ENCODE assay signal across 22 cellular contexts in genomic region chr11:57073121-57073520, GRCh38.
DNase-seq lines count a peak whose midpoint lies in the region; ATAC-seq, FAIRE-seq and TF ChIP-seq lines count a peak whose summit lies in the region.
"Had no signal": no experiment of that assay in that cellular context is flagged by ENCODE, and none has a peak within 500 bp of the region (broad histone marks: within the 10 kb centered on the region; RNA-seq: fewer than 3 reads in every experiment).

No MANE protein-coding gene starts in this region.

- H3K36me3 ChIP-seq in endothelial cell of umbilical vein (ENCODE audit: control insufficient read depth in 2 of 2, extremely low read depth in 1 of 2, insufficient read depth in 2 of 2, low read length in 2 of 2) (no peaks in the 10 kb centered on the region), ascending aorta (no peaks in the 10 kb centered on the region)
- H3K36me3 ChIP-seq: BE2C, lower lobe of right lung, pancreas, uterus had no signal

- dilution Hi-C loops in endothelial cell of umbilical vein (cut with MboI; ENCODE audit: extremely low pct_ligation_motif_present, low sequenced_read_pairs), result no loop called here

- peak; percentile 9 for DNase-seq in AG20443 (ENCODE audit: low spot score)
- DNase-seq in RWPE1 (ENCODE audit: low spot score), result no peak
- DNase-seq in endothelial cell of umbilical vein (ENCODE audit: low read depth, low spot score), result no peak
- no peak for DNase-seq in osteocyte (ENCODE audit: extremely low spot score, unreplicated experiment)
- DNase-seq in ascending aorta (ENCODE audit: low spot score in 2 of 2), result no peak
- no peak for DNase-seq in activated effector memory CD4-positive, alpha-beta T cell treated with anti-CD3 and anti-CD28 coated beads, Interleukin-2, amount 50 U/mL, for 16 hours
- DNase-seq in kidney tubule cell (ENCODE audit: low spot score), result no peak
- DNase-seq: activated CD4-positive, alpha-beta T cell treated with anti-CD3 and anti-CD28 coated beads, Interleukin-2, amount 50 U/mL, for 1 hour; activated naive CD4-positive, alpha-beta T cell treated with anti-CD3 and anti-CD28 coated beads for 36 hours; activated T-cell treated with anti-CD3 and anti-CD28 coated beads for 4 hours; BE2C; erythroblast; GDM1; glutamatergic neuron; lower lobe of right lung; naive thymus-derived CD4-positive, alpha-beta T cell; NCI-H1436 treated with DMSO at 0.1 percent for 48 hours; pancreas; stimulated activated CD4-positive, alpha-beta T cell treated with anti-CD3 and anti-CD28 coated beads, Interleukin-2, amount 100 ng/mL, for 24 hours; uterus had no signal

- H3K27me3 ChIP-seq in endothelial cell of umbilical vein (ENCODE audit: control insufficient read depth in 2 of 2, insufficient read depth in 2 of 2, low read length in 2 of 2) (no peaks in the 10 kb centered on the region), ascending aorta (no peaks in the 10 kb centered on the region)
- H3K27me3 ChIP-seq: BE2C, pancreas, uterus had no signal

- no peaks in the 10 kb centered on the region for H4K20me1 ChIP-seq in endothelial cell of umbilical vein (replicated peaks; ENCODE audit: control insufficient read depth, extremely low read depth, insufficient read depth, low read length)

- H3K9me1 ChIP-seq in endothelial cell of umbilical vein (replicated peaks; ENCODE audit: control insufficient read depth, extremely low read depth, insufficient read depth, low read length), result no peaks in the 10 kb centered on the region

- intact Hi-C loops in endothelial cell of umbilical vein (cut with micrococcal nuclease), result no loop called here
- intact Hi-C loops in ascending aorta (cut with DNase I), result loop anchor here (10.0 kb wide), 1 partner anchor 1502 kb away; the partner anchor contains the start of genes LPXN and ZFP91

- peaks cover 14% of the 10 kb centered on the region for H3K4me1 ChIP-seq in endothelial cell of umbilical vein (ENCODE audit: control insufficient read depth, extremely low read depth, insufficient read depth, low read length)
- peaks cover 0 to 4% of the 10 kb centered on the region in 2 donors for H3K4me1 ChIP-seq in ascending aorta
- H3K4me1 ChIP-seq: BE2C, pancreas, uterus had no signal

- H3K79me2 ChIP-seq in endothelial cell of umbilical vein (ENCODE audit: control insufficient read depth, insufficient read depth, low read length), result no peaks in the 10 kb centered on the region

- ATAC-seq in HG03159 (IDR thresholded peaks at IDR 0.05; ENCODE audit: unreplicated experiment), result no peak
- ATAC-seq: naive thymus-derived CD4-positive, alpha-beta T cell; sciatic nerve had no signal

- no TSS peak for BruUV-seq in endothelial cell of umbilical vein (replicated peaks; lab: Mats Ljungman, UMichigan)

- H3K4me2 ChIP-seq in endothelial cell of umbilical vein (ENCODE audit: insufficient read depth, low read length), result no peak overlapping the region

- H3K27me3 Mint-ChIP-seq in osteocyte (ENCODE audit: unreplicated experiment), result no peaks in the 10 kb centered on the region

- H3K9me3 ChIP-seq in endothelial cell of umbilical vein (replicated peaks; ENCODE audit: control insufficient read depth, insufficient read depth, low read length) (no peaks in the 10 kb centered on the region), ascending aorta (no peaks in the 10 kb centered on the region)
- H3K9me3 ChIP-seq: BE2C, lower lobe of right lung, pancreas, uterus had no signal

- no peak for FAIRE-seq in endothelial cell of umbilical vein (lab: Jason Lieb, UNC)
- FAIRE-seq: pancreas had no signal

- H3K4me3 Mint-ChIP-seq in osteocyte (ENCODE audit: unreplicated experiment), result no peak overlapping the region
- H3K4me3 Mint-ChIP-seq: activated naive CD4-positive, alpha-beta T cell treated with anti-CD3 and anti-CD28 coated beads for 36 hours; naive thymus-derived CD4-positive, alpha-beta T cell had no signal

- no peak overlapping the region for H3K9ac ChIP-seq in endothelial cell of umbilical vein (replicated peaks; ENCODE audit: extremely low read depth, insufficient read depth, low read length)

- peaks cover 25% of the 10 kb centered on the region for H3K4me1 Mint-ChIP-seq in osteocyte (ENCODE audit: unreplicated experiment)
- H3K4me1 Mint-ChIP-seq: naive thymus-derived CD4-positive, alpha-beta T cell had no signal

- peaks cover 8% of the 10 kb centered on the region for H3K9me3 Mint-ChIP-seq in osteocyte (ENCODE audit: unreplicated experiment)
- H3K9me3 Mint-ChIP-seq: activated naive CD4-positive, alpha-beta T cell treated with anti-CD3 and anti-CD28 coated beads for 36 hours had no signal

- no peak for TF ChIP-seq CTCF in RWPE1 (conservative IDR thresholded peaks at IDR 0.05; ENCODE audit: low read depth)
- TF ChIP-seq CTCF in endothelial cell of umbilical vein (IDR thresholded peaks at IDR 0.05; ENCODE audit: extremely low read depth in 1 of 2, insufficient read depth in 1 of 2, low read depth in 1 of 2, low read length in 2 of 2), result no peak
- TF ChIP-seq CTCF in osteocyte (IDR thresholded peaks at IDR 0.05), result no peak
- TF ChIP-seq CTCF in ascending aorta (IDR thresholded peaks at IDR 0.05), result no peak

- no peak for TF ChIP-seq POLR2A in endothelial cell of umbilical vein (IDR thresholded peaks at IDR 0.05; ENCODE audit: low read depth, low read length)

- H3K36me3 Mint-ChIP-seq in osteocyte (ENCODE audit: unreplicated experiment), result no peaks in the 10 kb centered on the region
- H3K36me3 Mint-ChIP-seq: naive thymus-derived CD4-positive, alpha-beta T cell had no signal

- H3K4me3 ChIP-seq in endothelial cell of umbilical vein (replicated peaks in 1 of 3; ENCODE audit: insufficient read depth in 1 of 3, low read depth in 1 of 3, low read length in 3 of 3) (no peak overlapping the region), ascending aorta (no peak overlapping the region)
- H3K4me3 ChIP-seq: lower lobe of right lung, pancreas, uterus had no signal

- peak overlapping the region; percentile 64; the same call in 1 of the 2 replicates for H3K27ac ChIP-seq in RWPE1
- peak overlapping the region; percentile 69 for H3K27ac ChIP-seq in endothelial cell of umbilical vein (ENCODE audit: insufficient read depth, low read depth, low read length)
- peak overlapping the region in 1 of 2 donors; percentile 13 for H3K27ac ChIP-seq in ascending aorta

- POLR2A ChIA-PET in RWPE1 (lab: Yijun Ruan, JAX; ENCODE audit: low non-redundant PET) (no interaction called here), endothelial cell of umbilical vein (lab: Charles Lee) (no interaction called here)

- H3K27ac Mint-ChIP-seq in osteocyte (ENCODE audit: unreplicated experiment), result peak overlapping the region; percentile 66
- H3K27ac Mint-ChIP-seq: activated naive CD4-positive, alpha-beta T cell treated with anti-CD3 and anti-CD28 coated beads for 36 hours; naive thymus-derived CD4-positive, alpha-beta T cell had no signal

- peak overlapping the region; percentile 16 for H2AFZ ChIP-seq in endothelial cell of umbilical vein (ENCODE audit: low read depth, low read length)

- CTCF ChIA-PET in RWPE1 (lab: Yijun Ruan, JAX) (no interaction called here), endothelial cell of umbilical vein (lab: Charles Lee) (interaction anchor here (0.6 to 1.3 kb wide), 3 partner anchors 10 to 176 kb away, joined by 3 to 8 read pairs (median 3); no protein-coding TSS in a partner anchor)

TF ChIP-seq in endothelial cell of umbilical vein, 7 proteins besides CTCF, POLR2A, EP300 and RAD21:
- TF ChIP-seq MYC (IDR thresholded peaks at IDR 0.05; ENCODE audit: low read depth, low read length) (no peak), JUN (IDR thresholded peaks at IDR 0.05; ENCODE audit: borderline replicate concordance, insufficient read depth, insufficient read length, low read depth) (no peak)
- TF ChIP-seq, protein P1, sequence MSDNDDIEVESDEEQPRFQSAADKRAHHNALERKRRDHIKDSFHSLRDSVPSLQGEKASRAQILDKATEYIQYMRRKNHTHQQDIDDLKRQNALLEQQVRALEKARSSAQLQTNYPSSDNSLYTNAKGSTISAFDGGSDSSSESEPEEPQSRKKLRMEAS (IDR thresholded peaks at IDR 0.05; ENCODE audit: insufficient read depth, insufficient read length), result no peak
TF ChIP-seq in endothelial cell of umbilical vein: peak in this region for 0.
